ENCODE assay signal across 9 cellular contexts in genomic region chrX:102934624-102935023, GRCh38. TPM values are rescaled to one million over a fixed set of nuclear protein-coding genes. Genes with fewer than 3 reads are reported as not detected.
DNase-seq lines count a peak whose midpoint lies in the region; ATAC-seq and TF ChIP-seq lines count a peak whose summit lies in the region.
"Had no signal": no experiment of that assay in that cellular context is flagged by ENCODE, and none has a peak within 500 bp of the region (broad histone marks: within the 10 kb centered on the region; RNA-seq: fewer than 3 reads in every experiment).

No MANE protein-coding gene starts in this region.

- peak; percentile 71 to 92 for TF ChIP-seq CTCF in mammary epithelial cell (conservative IDR thresholded peaks at IDR 0.05 in 1 of 2, IDR thresholded peaks at IDR 0.05 in 1 of 2; ENCODE audit: extremely low read depth in 1 of 2, insufficient read depth in 1 of 2, low read depth in 1 of 2, low read length in 2 of 2)
- TF ChIP-seq CTCF in uterus (IDR thresholded peaks at IDR 0.05): peak; percentile 20 to 49 (median 30)

- H3K79me2 ChIP-seq in mammary epithelial cell (ENCODE audit: insufficient read depth, low read length): no peaks in the 10 kb centered on the region

- H3K4me1 ChIP-seq in mammary epithelial cell (ENCODE audit: insufficient read depth, low read length) (no peaks in the 10 kb centered on the region), uterus (no peaks in the 10 kb centered on the region)

- no TSS peak for BruUV-seq in mammary epithelial cell (replicated peaks; lab: Mats Ljungman, UMichigan)

- in situ Hi-C loops in mammary epithelial cell (cut with MboI; ENCODE audit: low sequenced_read_pairs in 2 of 2): no loop called here

- no peak overlapping the region for H3K4me2 ChIP-seq in mammary epithelial cell (ENCODE audit: insufficient read depth, low read depth, low read length)

- 47% methylated on average over 3 of the region's 3 CpGs for WGBS in mammary epithelial cell (ENCODE audit: low coverage, missing lambda C conversion rate)

- ATAC-seq in GM21723 (IDR thresholded peaks at IDR 0.05; ENCODE audit: unreplicated experiment) (peak; percentile 59), HG02884 (IDR thresholded peaks at IDR 0.05; ENCODE audit: unreplicated experiment) (no peak)

- dilution Hi-C loops in mammary epithelial cell (cut with HindIII; ENCODE audit: low sequenced_read_pairs): loop anchor here (25.0 kb wide), 1 partner anchor 228 kb away; no protein-coding TSS in a partner anchor

- no peak overlapping the region for H2AFZ ChIP-seq in mammary epithelial cell (ENCODE audit: low read depth, low read length)

- H3K27ac ChIP-seq in mammary epithelial cell (ENCODE audit: insufficient read depth, low read depth, low read length) (no peak overlapping the region), uterus (no peak overlapping the region)

- no peak overlapping the region for H3K9ac ChIP-seq in mammary epithelial cell (ENCODE audit: insufficient read depth, low read length)

- no peaks in the 10 kb centered on the region for H4K20me1 ChIP-seq in mammary epithelial cell (ENCODE audit: insufficient read depth, low read length)

- CTCF ChIA-PET in mammary epithelial cell (lab: Charles Lee; ENCODE audit: low non-redundant PET): interaction anchor here (0.7 kb wide), 1 partner anchor 1816 kb away, joined by 4 read pairs; no protein-coding TSS in a partner anchor

- H3K36me3 ChIP-seq in mammary epithelial cell (ENCODE audit: insufficient read depth, low read length): no peaks in the 10 kb centered on the region
- no peaks in the 10 kb centered on the region for H3K36me3 ChIP-seq in uterus

- TF ChIP-seq POLR2A in uterus (IDR thresholded peaks at IDR 0.05): no peak

- intact Hi-C loops in mammary epithelial cell (cut with micrococcal nuclease) (no loop called here), uterus (cut with DNase I; ENCODE audit: low total_unique reads) (no loop called here)

- no peaks in the 10 kb centered on the region for H3K9me3 ChIP-seq in mammary epithelial cell (replicated peaks; ENCODE audit: insufficient read depth, low read length)
- no peaks in the 10 kb centered on the region for H3K9me3 ChIP-seq in uterus

- peaks cover 3% of the 10 kb centered on the region for H3K27me3 ChIP-seq in mammary epithelial cell (ENCODE audit: insufficient read depth, low read length)
- no peaks in the 10 kb centered on the region for H3K27me3 ChIP-seq in uterus

- peak; percentile 39 for DNase-seq in EH (ENCODE audit: low read depth)
- peak; percentile 37 for DNase-seq in RPMI8226
- peak; percentile 7 for DNase-seq in mammary epithelial cell
- peak; percentile 29 to 43 for DNase-seq in lung microvascular endothelial cell (ENCODE audit: low read depth in 2 of 2)
- DNase-seq in uterus: no peak
- DNase-seq in cerebellar nuclear complex (lab: John Stamatoyannopoulos, UW): no peak

- H3K4me3 ChIP-seq in mammary epithelial cell (replicated peaks in 1 of 3; ENCODE audit: insufficient read depth in 1 of 3, low read depth in 2 of 3, low read length in 3 of 3) (no peak overlapping the region), uterus (no peak overlapping the region)

RNA-seq across cellular contexts. Expression of gene RAB40AL, which starts 2.4 kb away (rescaled TPM):
- total RNA-seq in mammary epithelial cell: 1 to 10 TPM in 1 of 2 donors, under 1 TPM in 1; 0.56 to 1.3 TPM
- 0.12 TPM for polyA plus RNA-seq in mammary epithelial cell
- polyA minus RNA-seq in mammary epithelial cell: not detected
- total RNA-seq in lung microvascular endothelial cell: under 0.01 and 0.20 TPM in 2 replicates
- total RNA-seq in uterus: 1 to 10 TPM in 2 of 4 donors, not detected in 2; 1.5 to 2.9 TPM
- total RNA-seq: T-helper 2 cell treated with Interferon-gamma antibody and Interleukin-4, amounts not matched to agents 100 ng/mL and 5 ng/mL, for 36 hours had no signal

Comparison
In these comparisons a context has a peak if more than half of its experiments do, and no peak if none do; other contexts are left out.
1. DNase-seq: peak in EH (single experiment), RPMI8226 (single experiment), mammary epithelial cell (single experiment) and lung microvascular endothelial cell (2 of 2); none in uterus (0 of 2) and cerebellar nuclear complex (0 of 2).